In genomic region chr14:73426877-73427276, GRCh38 we compare ENCODE assay signal across 1 cellular context.
TF ChIP-seq lines count a peak whose summit lies in the region.

No MANE protein-coding gene starts in this region.

TF ChIP-seq in A549, 52 proteins besides CTCF, POLR2A, EP300 and RAD21 (continued from another document):
- no peak for TF ChIP-seq REST (IDR thresholded peaks at IDR 0.05)
- no peak for TF ChIP-seq CHD2 (IDR thresholded peaks at IDR 0.05; ENCODE audit: low read length, partially characterized antibody)
- no peak for TF ChIP-seq BCL3 (IDR thresholded peaks at IDR 0.05)
- no peak for TF ChIP-seq E2F6 (IDR thresholded peaks at IDR 0.05; ENCODE audit: borderline replicate concordance, low read depth)
- no peak for TF ChIP-seq ELK1 (IDR thresholded peaks at IDR 0.05; ENCODE audit: low read depth, low read length)
- no peak for TF ChIP-seq HEYL (CRISPR knock-in tag; IDR thresholded peaks at IDR 0.05)
- no peak for TF ChIP-seq HOXB5 (CRISPR knock-in tag; IDR thresholded peaks at IDR 0.05)
- no peak for TF ChIP-seq ZNF302 (CRISPR knock-in tag; IDR thresholded peaks at IDR 0.05)
- TF ChIP-seq KDM5A (IDR thresholded peaks at IDR 0.05), result no peak
- TF ChIP-seq CEBPB (IDR thresholded peaks at IDR 0.05), result no peak
- no peak for TF ChIP-seq BHLHE40 (IDR thresholded peaks at IDR 0.05; ENCODE audit: low read depth, low read length)
- TF ChIP-seq ZC3H11A (IDR thresholded peaks at IDR 0.05), result no peak
- no peak for TF ChIP-seq GATA3 (IDR thresholded peaks at IDR 0.05; ENCODE audit: borderline replicate concordance)
- TF ChIP-seq NFE2L2 (conservative IDR thresholded peaks at IDR 0.05; ENCODE audit: low read length), result no peak
- no peak for TF ChIP-seq ATOH8 (CRISPR knock-in tag; IDR thresholded peaks at IDR 0.05; ENCODE audit: low read depth)
- TF ChIP-seq FOXS1 (CRISPR knock-in tag; IDR thresholded peaks at IDR 0.05), result no peak
